In genomic region chr5:132321109-132321721, GRCh38 we compare ENCODE assay signal across 1 cellular context.
TF ChIP-seq lines count a peak whose summit lies in the region.

No MANE protein-coding gene starts in this region.

TF ChIP-seq in H1, 55 proteins besides CTCF, POLR2A, EP300 and RAD21:
- TF ChIP-seq TEAD4 (IDR thresholded peaks at IDR 0.05; ENCODE audit: low read depth, low read length) = no peak
- TF ChIP-seq SIX5 (IDR thresholded peaks at IDR 0.05; ENCODE audit: low read depth, low read length) = no peak
- no peak for TF ChIP-seq KDM1A (IDR thresholded peaks at IDR 0.05; ENCODE audit: borderline replicate concordance, low read length)
- no peak for TF ChIP-seq KDM5A (IDR thresholded peaks at IDR 0.05; ENCODE audit: low read length)
- no peak for TF ChIP-seq BRCA1 (IDR thresholded peaks at IDR 0.05; ENCODE audit: low read depth, low read length)
- no peak for TF ChIP-seq HDAC2 (IDR thresholded peaks at IDR 0.05; ENCODE audit: borderline replicate concordance in 1 of 2, low read depth in 2 of 2, low read length in 2 of 2)
- no peak for TF ChIP-seq NRF1 (IDR thresholded peaks at IDR 0.05; ENCODE audit: low read depth, low read length)
- TF ChIP-seq ZNF274 (IDR thresholded peaks at IDR 0.05; ENCODE audit: borderline replicate concordance, extremely low read depth, low read length) = no peak
- no peak for TF ChIP-seq ASH2L (IDR thresholded peaks at IDR 0.05; ENCODE audit: low read length)
- no peak for TF ChIP-seq CHD7 (IDR thresholded peaks at IDR 0.05; ENCODE audit: insufficient replicate concordance, low read length)
- no peak for TF ChIP-seq POLR2AphosphoS5 (IDR thresholded peaks at IDR 0.05; ENCODE audit: low read depth, low read length)
- TF ChIP-seq EZH2 (IDR thresholded peaks at IDR 0.05; ENCODE audit: low read depth, low read length, severe bottlenecking) = no peak
- TF ChIP-seq ATF2 (IDR thresholded peaks at IDR 0.05; ENCODE audit: low read length) = no peak
- no peak for TF ChIP-seq TAF1 (IDR thresholded peaks at IDR 0.05; ENCODE audit: low read depth, low read length)
- TF ChIP-seq MAFK (IDR thresholded peaks at IDR 0.05; ENCODE audit: low read depth, low read length) = no peak
- no peak for TF ChIP-seq SP4 (IDR thresholded peaks at IDR 0.05; ENCODE audit: low read length)
